Comparison of ENCODE assay signal across 8 cellular contexts in the genomic region with DNA sequence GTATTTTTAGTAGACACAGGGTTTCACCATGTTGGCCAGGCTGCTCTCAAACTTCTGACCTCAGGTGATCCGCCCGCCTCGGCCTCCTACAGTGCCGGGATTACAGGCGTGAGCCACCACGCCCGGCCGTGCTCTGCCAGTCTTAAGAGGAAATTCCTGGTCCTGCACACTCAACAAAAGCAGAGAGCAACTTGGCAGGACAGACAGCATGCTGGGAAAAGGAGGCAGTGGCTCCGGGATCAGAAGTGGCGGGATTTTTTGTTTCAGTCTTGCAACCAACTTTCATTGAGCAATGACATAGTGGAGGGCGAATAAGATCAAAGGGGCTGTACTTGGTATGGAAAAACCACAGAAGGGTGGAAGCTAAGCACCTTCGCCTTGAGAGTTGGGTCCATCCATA. TPM values are rescaled to one million over a fixed set of nuclear protein-coding genes. Genes with fewer than 3 reads are reported as not detected.
DNase-seq lines count a peak whose midpoint lies in the region; ATAC-seq lines count a peak whose summit lies in the region.

No MANE protein-coding gene starts in this region.

- intact Hi-C loops in activated CD4-positive, alpha-beta T cell treated with anti-CD3 and anti-CD28 coated beads for 36 hours (cut with DNase I, micrococcal nuclease) = loop anchor here (5.0 to 10.0 kb wide), 6 partner anchors 112 to 1442 kb away; partner anchors contain the start of genes CRY1 (in 1 of the 2), POLR3B (in 1 of the 2), PWP1 (in 1 of the 2) and RIC8B (in 1 of the 2)
- intact Hi-C loops in activated T-helper 1 cell treated with anti-CD3 and anti-CD28 coated beads, Interleukin-12 subunit alpha, Interleukin-12 subunit beta, Interleukin-2, Interleukin-4 antibody, amounts not matched to agents 30 ng/mL and 10 ng/mL and 1 ng/mL, durations not matched to agents 14 hours and 24 hours and 36 hours (cut with micrococcal nuclease) = loop anchor here (2.0 to 5.0 kb wide), 2 partner anchors 19 to 1512 kb away; no protein-coding TSS in a partner anchor

- no peaks in the 10 kb centered on the region for H3K9me3 Mint-ChIP-seq in activated CD4-positive, alpha-beta T cell treated with anti-CD3 and anti-CD28 coated beads for 36 hours (ENCODE audit: low read depth)
- no peaks in the 10 kb centered on the region for H3K9me3 Mint-ChIP-seq in activated CD4-positive, alpha-beta T cell treated with anti-CD3 and anti-CD28 coated beads, Interleukin-2, amount 10 ng/mL, durations not matched to agents 7 days and 5 days
- H3K9me3 Mint-ChIP-seq in activated T-helper 1 cell treated with anti-CD3 and anti-CD28 coated beads, Interleukin-12 subunit alpha, Interleukin-12 subunit beta, Interleukin-2, Interleukin-4 antibody, amounts not matched to agents 30 ng/mL and 10 ng/mL and 1 ng/mL, durations not matched to agents 14 hours and 24 hours and 36 hours = no peaks in the 10 kb centered on the region

- peaks cover 30% of the 10 kb centered on the region for H3K4me1 Mint-ChIP-seq in activated CD4-positive, alpha-beta T cell treated with anti-CD3 and anti-CD28 coated beads for 36 hours
- peaks cover 17% of the 10 kb centered on the region for H3K4me1 Mint-ChIP-seq in activated CD4-positive, alpha-beta T cell treated with anti-CD3 and anti-CD28 coated beads, Interleukin-2, amount 10 ng/mL, durations not matched to agents 7 days and 5 days
- no peaks in the 10 kb centered on the region for H3K4me1 Mint-ChIP-seq in activated T-helper 1 cell treated with anti-CD3 and anti-CD28 coated beads, Interleukin-12 subunit alpha, Interleukin-12 subunit beta, Interleukin-2, Interleukin-4 antibody, amounts not matched to agents 30 ng/mL and 10 ng/mL and 1 ng/mL, durations not matched to agents 14 hours and 24 hours and 36 hours (ENCODE audit: low read depth)

- no peak overlapping the region for H3K27ac Mint-ChIP-seq in activated CD4-positive, alpha-beta T cell treated with anti-CD3 and anti-CD28 coated beads for 36 hours
- H3K27ac Mint-ChIP-seq in activated CD4-positive, alpha-beta T cell treated with anti-CD3 and anti-CD28 coated beads, Interleukin-2, amount 10 ng/mL, durations not matched to agents 7 days and 5 days = no peak overlapping the region
- no peak overlapping the region for H3K27ac Mint-ChIP-seq in activated T-helper 1 cell treated with anti-CD3 and anti-CD28 coated beads, Interleukin-12 subunit alpha, Interleukin-12 subunit beta, Interleukin-2, Interleukin-4 antibody, amounts not matched to agents 30 ng/mL and 10 ng/mL and 1 ng/mL, durations not matched to agents 14 hours and 24 hours and 36 hours

- CTCF ChIA-PET in activated CD4-positive, alpha-beta T cell treated with anti-CD3 and anti-CD28 coated beads for 36 hours (lab: Charles Lee) = interaction anchor here (0.7 to 1.4 kb wide), 2 partner anchors 15 to 111 kb away, joined by 3 read pairs; no protein-coding TSS in a partner anchor
- CTCF ChIA-PET in activated CD4-positive, alpha-beta T cell treated with anti-CD3 and anti-CD28 coated beads, Interleukin-2, amount 10 ng/mL, durations not matched to agents 7 days and 5 days (lab: Charles Lee) = no interaction called here

- peak overlapping the region; percentile 68 for H3K4me3 Mint-ChIP-seq in activated CD4-positive, alpha-beta T cell treated with anti-CD3 and anti-CD28 coated beads for 36 hours
- H3K4me3 Mint-ChIP-seq in activated CD4-positive, alpha-beta T cell treated with anti-CD3 and anti-CD28 coated beads, Interleukin-2, amount 10 ng/mL, durations not matched to agents 7 days and 5 days = no peak overlapping the region
- H3K4me3 Mint-ChIP-seq in activated T-helper 1 cell treated with anti-CD3 and anti-CD28 coated beads, Interleukin-12 subunit alpha, Interleukin-12 subunit beta, Interleukin-2, Interleukin-4 antibody, amounts not matched to agents 30 ng/mL and 10 ng/mL and 1 ng/mL, durations not matched to agents 14 hours and 24 hours and 36 hours = peak overlapping the region; percentile 61

- no peaks in the 10 kb centered on the region for H3K27me3 Mint-ChIP-seq in activated CD4-positive, alpha-beta T cell treated with anti-CD3 and anti-CD28 coated beads for 36 hours
- H3K27me3 Mint-ChIP-seq in activated CD4-positive, alpha-beta T cell treated with anti-CD3 and anti-CD28 coated beads, Interleukin-2, amount 10 ng/mL, durations not matched to agents 7 days and 5 days = peaks cover 15% of the 10 kb centered on the region
- peaks cover 12% of the 10 kb centered on the region for H3K27me3 Mint-ChIP-seq in activated T-helper 1 cell treated with anti-CD3 and anti-CD28 coated beads, Interleukin-12 subunit alpha, Interleukin-12 subunit beta, Interleukin-2, Interleukin-4 antibody, amounts not matched to agents 30 ng/mL and 10 ng/mL and 1 ng/mL, durations not matched to agents 14 hours and 24 hours and 36 hours (ENCODE audit: insufficient read depth)

- POLR2A ChIA-PET in activated CD4-positive, alpha-beta T cell treated with anti-CD3 and anti-CD28 coated beads for 36 hours (lab: Charles Lee) = no interaction called here
- POLR2A ChIA-PET in activated CD4-positive, alpha-beta T cell treated with anti-CD3 and anti-CD28 coated beads, Interleukin-2, amount 10 ng/mL, durations not matched to agents 7 days and 5 days (lab: Charles Lee) = no interaction called here

- DNase-seq in activated CD4-positive, alpha-beta T cell treated with anti-CD3 and anti-CD28 coated beads for 36 hours = no peak
- no peak for DNase-seq in activated CD4-positive, alpha-beta T cell treated with anti-CD3 and anti-CD28 coated beads, Interleukin-2, amount 10 ng/mL, durations not matched to agents 7 days and 5 days
- no peak for DNase-seq in activated T-helper 1 cell treated with anti-CD3 and anti-CD28 coated beads, Interleukin-12 subunit alpha, Interleukin-12 subunit beta, Interleukin-2, Interleukin-4 antibody, amounts not matched to agents 30 ng/mL and 10 ng/mL and 1 ng/mL, durations not matched to agents 14 hours and 24 hours and 36 hours (ENCODE audit: low spot score)
- DNase-seq in islet precursor cell (peak; percentile 56), stromal cell of bone marrow (ENCODE audit: low read depth) (peak; percentile 68), NCI-H774 (lab: John Stamatoyannopoulos, UW) (no peak)
- DNase-seq in activated naive CD4-positive, alpha-beta T cell treated with anti-CD3 and anti-CD28 coated beads, Interleukin-2, amount 50 U/mL, for 16 hours = no peak

- peaks cover 8% of the 10 kb centered on the region for H3K36me3 Mint-ChIP-seq in activated CD4-positive, alpha-beta T cell treated with anti-CD3 and anti-CD28 coated beads for 36 hours (ENCODE audit: low read depth)
- H3K36me3 Mint-ChIP-seq in activated CD4-positive, alpha-beta T cell treated with anti-CD3 and anti-CD28 coated beads, Interleukin-2, amount 10 ng/mL, durations not matched to agents 7 days and 5 days (ENCODE audit: low read depth) = no peaks in the 10 kb centered on the region
- H3K36me3 Mint-ChIP-seq in activated T-helper 1 cell treated with anti-CD3 and anti-CD28 coated beads, Interleukin-12 subunit alpha, Interleukin-12 subunit beta, Interleukin-2, Interleukin-4 antibody, amounts not matched to agents 30 ng/mL and 10 ng/mL and 1 ng/mL, durations not matched to agents 14 hours and 24 hours and 36 hours (ENCODE audit: low read depth) = no peaks in the 10 kb centered on the region

- no peak for ATAC-seq in activated CD4-positive, alpha-beta T cell treated with anti-CD3 and anti-CD28 coated beads for 36 hours
- ATAC-seq in HG02938 (IDR thresholded peaks at IDR 0.05; ENCODE audit: unreplicated experiment) = no peak

RNA-seq across cellular contexts. Expression of gene CKAP4, which starts 2.1 kb away (rescaled TPM):
- total RNA-seq in activated CD4-positive, alpha-beta T cell treated with anti-CD3 and anti-CD28 coated beads for 36 hours = 10 to 100 TPM; 13.7 to 15.6 TPM
- total RNA-seq in activated CD4-positive, alpha-beta T cell treated with anti-CD3 and anti-CD28 coated beads, Interleukin-2, amount 10 ng/mL, durations not matched to agents 7 days and 5 days = 1 to 10 TPM; 1.7 to 2.1 TPM
- total RNA-seq in activated T-helper 1 cell treated with anti-CD3 and anti-CD28 coated beads, Interleukin-12 subunit alpha, Interleukin-12 subunit beta, Interleukin-2, Interleukin-4 antibody, amounts not matched to agents 30 ng/mL and 10 ng/mL and 1 ng/mL, durations not matched to agents 14 hours and 24 hours and 36 hours = 4.8 and 5.1 TPM in 2 replicates

RNA-seq across cellular contexts. Expression of gene TCP11L2, which starts 56.8 kb away (rescaled TPM):
- 10 to 100 TPM in 1 of 2 experiments, 1 to 10 TPM in 1; 8.6 to 11.8 TPM for total RNA-seq in activated CD4-positive, alpha-beta T cell treated with anti-CD3 and anti-CD28 coated beads for 36 hours
- total RNA-seq in activated CD4-positive, alpha-beta T cell treated with anti-CD3 and anti-CD28 coated beads, Interleukin-2, amount 10 ng/mL, durations not matched to agents 7 days and 5 days = 10 to 100 TPM; 20.9 to 21.0 TPM
- total RNA-seq in activated T-helper 1 cell treated with anti-CD3 and anti-CD28 coated beads, Interleukin-12 subunit alpha, Interleukin-12 subunit beta, Interleukin-2, Interleukin-4 antibody, amounts not matched to agents 30 ng/mL and 10 ng/mL and 1 ng/mL, durations not matched to agents 14 hours and 24 hours and 36 hours = 4.0 and 4.3 TPM in 2 replicates

Comparison
In these comparisons a context has a peak if more than half of its experiments do, and no peak if none do; other contexts are left out.
1. DNase-seq: peak in islet precursor cell (single experiment) and stromal cell of bone marrow (single experiment); none in activated CD4-positive, alpha-beta T cell treated with anti-CD3 and anti-CD28 coated beads for 36 hours (single experiment), activated CD4-positive, alpha-beta T cell treated with anti-CD3 and anti-CD28 coated beads, Interleukin-2, amount 10 ng/mL, durations not matched to agents 7 days and 5 days (single experiment), activated T-helper 1 cell treated with anti-CD3 and anti-CD28 coated beads, Interleukin-12 subunit alpha, Interleukin-12 subunit beta, Interleukin-2, Interleukin-4 antibody, amounts not matched to agents 30 ng/mL and 10 ng/mL and 1 ng/mL, durations not matched to agents 14 hours and 24 hours and 36 hours (single experiment), NCI-H774 (single experiment) and activated naive CD4-positive, alpha-beta T cell treated with anti-CD3 and anti-CD28 coated beads, Interleukin-2, amount 50 U/mL, for 16 hours (single experiment).